In the genomic region with DNA sequence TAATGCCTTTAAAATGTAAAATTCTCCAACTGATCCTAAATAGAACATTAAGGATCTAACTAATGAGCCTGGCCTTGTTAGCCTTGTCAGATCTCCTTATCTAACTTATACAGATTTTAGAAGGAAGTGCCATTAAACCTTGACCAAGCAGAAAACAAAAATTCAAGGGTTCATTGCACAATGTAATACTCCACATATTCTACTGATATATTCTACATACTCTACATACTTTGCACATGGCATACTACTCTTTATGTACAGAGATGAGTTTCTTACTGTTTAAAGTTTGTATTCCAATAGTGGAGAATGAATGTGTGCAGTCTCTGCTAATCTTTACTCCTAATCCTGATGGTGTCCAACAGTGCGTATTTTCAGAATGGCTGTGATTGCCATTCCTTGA, we compare ENCODE assay signal across 30 cellular contexts.
"Had no signal": no experiment of that assay in that cellular context is flagged by ENCODE, and none has a peak within 500 bp of the region (broad histone marks: within the 10 kb centered on the region; RNA-seq: fewer than 3 reads in every experiment).

No MANE protein-coding gene starts in this region.

- H3K4me1 ChIP-seq: ascending aorta, breast epithelium, esophagus squamous epithelium, gastrocnemius medialis, heart left ventricle had no signal

- H3K4me3 ChIP-seq: ascending aorta, breast epithelium, cardiac muscle cell, esophagus squamous epithelium, gastrocnemius medialis, heart left ventricle had no signal

- H3K36me3 ChIP-seq: ascending aorta, breast epithelium, cardiac muscle cell, esophagus squamous epithelium, gastrocnemius medialis, heart left ventricle had no signal

- DNase-seq: activated CD4-positive, alpha-beta memory T cell treated with anti-CD3 and anti-CD28 coated beads for 36 hours; activated CD4-positive, alpha-beta T cell treated with anti-CD3 and anti-CD28 coated beads, Interleukin-2, amount 10 ng/mL, durations not matched to agents 24 days and 14 days; activated CD8-positive, alpha-beta memory T cell treated with anti-CD3 and anti-CD28 coated beads, Interleukin-2, amount 10 ng/mL, durations not matched to agents 7 days and 5 days; activated CD8-positive, alpha-beta memory T cell treated with anti-CD3 and anti-CD28 coated beads, Interleukin-2, amount 50 U/mL, for 4 hours; activated CD8-positive, alpha-beta T cell treated with anti-CD3 and anti-CD28 coated beads, Interleukin-2, amount 10 ng/mL, durations not matched to agents 7 days and 5 days; activated effector memory CD4-positive, alpha-beta T cell treated with anti-CD3 and anti-CD28 coated beads, Interleukin-2, amount 50 U/mL, for 16 hours; activated naive CD4-positive, alpha-beta T cell treated with anti-CD3 and anti-CD28 coated beads for 36 hours; activated naive CD8-positive, alpha-beta T cell treated with anti-CD3 and anti-CD28 coated beads for 36 hours; activated naive CD8-positive, alpha-beta T cell treated with anti-CD3 and anti-CD28 coated beads, Interleukin-2, amount 50 U/mL, for 24 hours; activated T-cell treated with anti-CD3 and anti-CD28 coated beads, Interleukin-2, amount 50 U/mL, for 1 hour; activated T-cell treated with anti-CD3 and anti-CD28 coated beads, Interleukin-2, amount 50 U/mL, for 48 hours; central memory CD4-positive, alpha-beta T cell; cerebellar nuclear complex; cortex of kidney; dermis blood vessel endothelial cell; effector CD4-positive, alpha-beta T cell; esophagus squamous epithelium; foreskin fibroblast; gastrocnemius medialis; glutamatergic neuron; heart left ventricle; T-helper 1 cell; T-helper 17 cell; T1000 had no signal

- ATAC-seq: activated CD8-positive, alpha-beta memory T cell treated with anti-CD3 and anti-CD28 coated beads, Interleukin-2, amount 10 ng/mL, durations not matched to agents 7 days and 5 days; activated CD8-positive, alpha-beta T cell treated with anti-CD3 and anti-CD28 coated beads, Interleukin-2, amount 10 ng/mL, durations not matched to agents 7 days and 5 days; activated naive CD8-positive, alpha-beta T cell treated with anti-CD3 and anti-CD28 coated beads, Interleukin-2, amount 50 U/mL, for 24 hours; gastrocnemius medialis; heart left ventricle; T-helper 17 cell; WTC11 had no signal

- H3K27me3 ChIP-seq: ascending aorta, breast epithelium, cardiac muscle cell, esophagus squamous epithelium, gastrocnemius medialis, heart left ventricle had no signal

- H3K9me3 ChIP-seq: ascending aorta, breast epithelium, esophagus squamous epithelium, gastrocnemius medialis, heart left ventricle had no signal

- H3K27ac ChIP-seq: ascending aorta, breast epithelium, cardiac muscle cell, epithelial cell of prostate, esophagus squamous epithelium, gastrocnemius medialis, heart left ventricle, VCaP had no signal
